ENCODE assay signal across 1 cellular context in the genomic region with DNA sequence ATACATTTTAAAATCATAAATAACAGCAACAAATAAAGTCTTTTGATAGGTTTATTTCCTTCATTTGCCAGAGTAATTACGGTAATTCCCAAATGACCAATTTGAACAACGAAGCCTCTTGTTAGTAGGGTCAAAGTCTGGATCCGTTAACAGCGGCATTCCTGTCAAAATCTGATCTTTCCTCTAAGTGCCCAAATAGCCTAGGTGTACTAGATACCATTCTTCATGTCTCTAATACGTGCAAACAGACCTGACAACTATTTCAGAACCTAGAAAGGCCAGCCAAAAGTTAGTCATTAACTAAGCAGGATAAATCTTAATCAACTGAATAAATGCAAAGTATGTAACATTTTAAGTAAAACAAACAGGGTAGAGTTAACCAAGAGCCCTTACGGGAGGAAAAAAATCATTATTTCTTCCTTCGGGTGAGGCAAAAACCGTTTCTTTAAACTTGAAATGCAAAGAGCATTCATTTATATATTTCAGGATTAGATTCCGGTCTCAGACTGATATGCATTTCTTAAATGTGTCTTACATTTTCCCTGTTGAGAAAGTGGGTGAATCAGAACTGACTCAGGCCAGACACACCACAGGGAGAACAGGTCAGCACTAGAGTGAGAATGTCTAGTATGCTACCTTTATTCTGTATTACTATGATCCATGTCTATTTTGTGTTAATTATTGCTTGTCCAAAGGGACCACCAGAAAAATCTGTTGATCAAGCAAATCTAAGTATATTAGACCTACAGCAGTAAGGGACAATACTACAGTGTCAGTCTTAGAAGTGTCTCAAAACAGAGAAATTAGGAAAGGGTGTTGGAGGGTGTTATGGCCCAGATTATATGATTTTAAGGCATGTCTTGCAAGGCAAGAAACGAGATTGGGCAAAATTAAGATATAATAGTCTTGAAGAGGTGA.
TF ChIP-seq lines count a peak whose summit lies in the region.

No MANE protein-coding gene starts in this region.

TF ChIP-seq in K562, 482 proteins besides CTCF, POLR2A, EP300 and RAD21:
- TF ChIP-seq FOSL1 (tag; conservative IDR thresholded peaks at IDR 0.05): peak; percentile 71
- no peak for TF ChIP-seq NFIX (CRISPR knock-in tag; IDR thresholded peaks at IDR 0.05; ENCODE audit: low read depth)
- peak; percentile 51; the same call in 1 of the 2 replicates for TF ChIP-seq ZNF316 (IDR thresholded peaks at IDR 0.05)
- no peak for TF ChIP-seq U2AF2 (optimal IDR thresholded peaks at IDR 0.05; ENCODE audit: low read depth, low read length)
- TF ChIP-seq SMAD4 (CRISPR knock-in tag; conservative IDR thresholded peaks at IDR 0.05): no peak
- TF ChIP-seq ATF1 (CRISPR knock-in tag; IDR thresholded peaks at IDR 0.05): no peak
- TF ChIP-seq ATF1 (tag; IDR thresholded peaks at IDR 0.05): no peak
- TF ChIP-seq MAZ (CRISPR knock-in tag; conservative IDR thresholded peaks at IDR 0.05 in 1 of 2, IDR thresholded peaks at IDR 0.05 in 1 of 2): no peak
- TF ChIP-seq PTTG1 (tag; IDR thresholded peaks at IDR 0.05; ENCODE audit: low read depth): no peak
- TF ChIP-seq, protein P1, sequence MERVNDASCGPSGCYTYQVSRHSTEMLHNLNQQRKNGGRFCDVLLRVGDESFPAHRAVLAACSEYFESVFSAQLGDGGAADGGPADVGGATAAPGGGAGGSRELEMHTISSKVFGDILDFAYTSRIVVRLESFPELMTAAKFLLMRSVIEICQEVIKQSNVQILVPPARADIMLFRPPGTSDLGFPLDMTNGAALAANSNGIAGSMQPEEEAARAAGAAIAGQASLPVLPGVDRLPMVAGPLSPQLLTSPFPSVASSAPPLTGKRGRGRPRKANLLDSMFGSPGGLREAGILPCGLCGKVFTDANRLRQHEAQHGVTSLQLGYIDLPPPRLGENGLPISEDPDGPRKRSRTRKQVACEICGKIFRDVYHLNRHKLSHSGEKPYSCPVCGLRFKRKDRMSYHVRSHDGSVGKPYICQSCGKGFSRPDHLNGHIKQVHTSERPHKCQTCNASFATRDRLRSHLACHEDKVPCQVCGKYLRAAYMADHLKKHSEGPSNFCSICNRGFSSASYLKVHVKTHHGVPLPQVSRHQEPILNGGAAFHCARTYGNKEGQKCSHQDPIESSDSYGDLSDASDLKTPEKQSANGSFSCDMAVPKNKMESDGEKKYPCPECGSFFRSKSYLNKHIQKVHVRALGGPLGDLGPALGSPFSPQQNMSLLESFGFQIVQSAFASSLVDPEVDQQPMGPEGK (CRISPR knock-in tag; IDR thresholded peaks at IDR 0.05; ENCODE audit: borderline replicate concordance): no peak
